In genomic region chr14:76413106-76413961, GRCh38 we compare ENCODE assay signal across 22 cellular contexts. TPM values are rescaled to one million over a fixed set of nuclear protein-coding genes. Genes with fewer than 3 reads are reported as not detected.
"Had no signal": no experiment of that assay in that cellular context is flagged by ENCODE, and none has a peak within 500 bp of the region (broad histone marks: within the 10 kb centered on the region; RNA-seq: fewer than 3 reads in every experiment).

No MANE protein-coding gene starts in this region.

- H3K36me3 Mint-ChIP-seq: stimulated activated naive B cell treated with anti-CD40 and anti-IgM and Interleukin-4, amounts not matched to agents 10 μg/mL and 1 μg/mL and 100 μg/mL, for 72 hours had no signal

- H3K4me2 ChIP-seq: SK-N-SH had no signal

- H3K4me3 Mint-ChIP-seq: activated CD4-positive, alpha-beta T cell treated with anti-CD3 and anti-CD28 coated beads, Interleukin-2, amount 10 ng/mL, durations not matched to agents 7 days and 5 days; activated CD8-positive, alpha-beta T cell treated with anti-CD3 and anti-CD28 coated beads, Interleukin-2, amount 10 ng/mL, durations not matched to agents 7 days and 5 days; activated naive CD4-positive, alpha-beta T cell treated with anti-CD3 and anti-CD28 coated beads for 36 hours; activated T-cell treated with anti-CD3 and anti-CD28 coated beads, Interleukin-2, amount 50 U/mL, for 24 hours had no signal

- H3K4me1 ChIP-seq: left ventricle myocardium inferior, sigmoid colon had no signal

- FAIRE-seq: colon, endometrium had no signal

- H3K9me3 Mint-ChIP-seq: activated CD4-positive, alpha-beta T cell treated with anti-CD3 and anti-CD28 coated beads, Interleukin-2, amount 10 ng/mL, durations not matched to agents 7 days and 5 days; activated naive CD4-positive, alpha-beta T cell treated with anti-CD3 and anti-CD28 coated beads for 36 hours; activated T-cell treated with anti-CD3 and anti-CD28 coated beads, Interleukin-2, amount 50 U/mL, for 24 hours; activated T-helper 2 cell treated with anti-CD3 and anti-CD28 coated beads, Interferon-gamma antibody, Interleukin-2, Interleukin-4, amounts not matched to agents 10 μg/mL and 5 μg/mL and 100 μg/mL, durations not matched to agents 14 hours and 24 hours and 36 hours had no signal

- H3K36me3 ChIP-seq: left ventricle myocardium inferior, sigmoid colon, thyroid gland had no signal

- H3K9me3 ChIP-seq: body of pancreas, left ventricle myocardium inferior, sigmoid colon, SK-N-SH, thyroid gland had no signal

- H3K27ac ChIP-seq: body of pancreas, hepatocyte, left ventricle myocardium inferior, sigmoid colon, thyroid gland had no signal

- ATAC-seq: activated CD8-positive, alpha-beta T cell treated with anti-CD3 and anti-CD28 coated beads, Interleukin-2, amount 10 ng/mL, durations not matched to agents 7 days and 5 days; body of pancreas; esophagus mucosa; stimulated activated naive B cell treated with anti-CD40 and anti-IgM and Interleukin-4, amounts not matched to agents 10 μg/mL and 1 μg/mL and 100 μg/mL, for 72 hours had no signal

- H3K9ac ChIP-seq: SK-N-SH had no signal

- H3K79me2 ChIP-seq: hepatocyte had no signal

- H3K27ac Mint-ChIP-seq: activated CD4-positive, alpha-beta T cell treated with anti-CD3 and anti-CD28 coated beads, Interleukin-2, amount 10 ng/mL, durations not matched to agents 7 days and 5 days; activated CD8-positive, alpha-beta T cell treated with anti-CD3 and anti-CD28 coated beads, Interleukin-2, amount 10 ng/mL, durations not matched to agents 7 days and 5 days; activated naive CD4-positive, alpha-beta T cell treated with anti-CD3 and anti-CD28 coated beads for 36 hours; activated T-cell treated with anti-CD3 and anti-CD28 coated beads, Interleukin-2, amount 50 U/mL, for 24 hours; activated T-helper 2 cell treated with anti-CD3 and anti-CD28 coated beads, Interferon-gamma antibody, Interleukin-2, Interleukin-4, amounts not matched to agents 10 μg/mL and 5 μg/mL and 100 μg/mL, durations not matched to agents 14 hours and 24 hours and 36 hours; stimulated activated naive B cell treated with anti-CD40 and anti-IgM and Interleukin-4, amounts not matched to agents 10 μg/mL and 1 μg/mL and 100 μg/mL, for 72 hours had no signal

- H3K27me3 ChIP-seq: body of pancreas, thyroid gland had no signal

- H2AFZ ChIP-seq: hepatocyte had no signal

- DNase-seq: activated CD4-positive, alpha-beta T cell treated with anti-CD3 and anti-CD28 coated beads, Interleukin-2, amount 10 ng/mL, durations not matched to agents 7 days and 5 days; activated CD4-positive, CD25-positive, alpha-beta regulatory T cell; activated CD8-positive, alpha-beta T cell treated with anti-CD3 and anti-CD28 coated beads, Interleukin-2, amount 10 ng/mL, durations not matched to agents 7 days and 5 days; activated naive CD4-positive, alpha-beta T cell treated with anti-CD3 and anti-CD28 coated beads for 36 hours; activated T-cell treated with anti-CD3 and anti-CD28 coated beads, Interleukin-2, amount 50 U/mL, for 24 hours; body of pancreas; kidney glomerular epithelial cell; left ventricle myocardium inferior; mammary epithelial cell; sigmoid colon; stimulated activated CD4-positive, alpha-beta T cell treated with anti-CD3 and anti-CD28 coated beads, Interleukin-4, amount 100 ng/mL, for 24 hours; stimulated activated naive B cell treated with anti-CD40 and anti-IgM and Interleukin-4, amounts not matched to agents 10 μg/mL and 1 μg/mL and 100 μg/mL, for 72 hours; T-helper 9 cell; thyroid gland had no signal

- H3K4me3 ChIP-seq: body of pancreas, hepatocyte, left ventricle myocardium inferior, sigmoid colon, thyroid gland had no signal

RNA-seq across cellular contexts. Expression of gene ESRRB, which starts 37.4 kb away (rescaled TPM):
- total RNA-seq: activated naive CD4-positive, alpha-beta T cell treated with anti-CD3 and anti-CD28 coated beads for 36 hours; body of pancreas; renal cortical epithelial cell; thyroid gland; urinary bladder had no signal
- polyA plus RNA-seq: hepatocyte had no signal
